ENCODE assay signal across 8 cellular contexts in genomic region chr3:177201707-177202397, GRCh38. TPM values are rescaled to one million over a fixed set of nuclear protein-coding genes. Genes with fewer than 3 reads are reported as not detected.
A peak's percentile ranks its signal among the peaks of the same experiment; 100 is the strongest.
DNase-seq lines count a peak whose midpoint lies in the region; ATAC-seq and TF ChIP-seq lines count a peak whose summit lies in the region.

No MANE protein-coding gene starts in this region.

- H3K27ac ChIP-seq in effector memory CD4-positive, alpha-beta T cell (ENCODE audit: insufficient read depth, low read length, poor library complexity, severe bottlenecking), result peak overlapping the region; percentile 58
- peak overlapping the region; percentile 80 for H3K27ac ChIP-seq in thymus (ENCODE audit: low read depth)

- POLR2A ChIA-PET in HEK293T (lab: Yijun Ruan, JAX), result no interaction called here

- peaks cover 21% of the 10 kb centered on the region for H3K4me1 ChIP-seq in effector memory CD4-positive, alpha-beta T cell (ENCODE audit: control insufficient read depth, insufficient read depth, low read length, poor library complexity, severe bottlenecking)
- peaks cover 9% of the 10 kb centered on the region for H3K4me1 ChIP-seq in thymus (ENCODE audit: control insufficient read depth, insufficient read depth, low read length)

- H3K27me3 ChIP-seq in effector memory CD4-positive, alpha-beta T cell (replicated peaks; ENCODE audit: control insufficient read depth, insufficient read depth, low read length, poor library complexity, severe bottlenecking), result no peaks in the 10 kb centered on the region
- no peaks in the 10 kb centered on the region for H3K27me3 ChIP-seq in thymus (ENCODE audit: control insufficient read depth, insufficient read depth)

- peak; percentile 68 for ATAC-seq in HG03097 (IDR thresholded peaks at IDR 0.05; ENCODE audit: low FRiP score, unreplicated experiment)

- 23% methylated on average over 8 of the region's 8 CpGs for WGBS in thymus

- CTCF ChIA-PET in HEK293T (lab: Yijun Ruan, JAX), result no interaction called here

- no peaks in the 10 kb centered on the region for H3K9me3 ChIP-seq in effector memory CD4-positive, alpha-beta T cell (ENCODE audit: control insufficient read depth, low read length)
- H3K9me3 ChIP-seq in thymus (ENCODE audit: control insufficient read depth), result no peaks in the 10 kb centered on the region

- DNase-seq in GM19238 (ENCODE audit: insufficient read length, low spot score) (peak; percentile 57), T-helper 1 cell (peak in 4 of 5 donors; percentile 27 to 93 (median 33)), HEK293T (ENCODE audit: extremely low spot score) (no peak), NCI-H82 treated with DMSO at 0.1 percent for 48 hours (lab: John Stamatoyannopoulos, UW; ENCODE audit: unreplicated experiment) (no peak), NCI-H345 treated with DMSO at 0.1 percent for 48 hours (lab: John Stamatoyannopoulos, UW; ENCODE audit: unreplicated experiment) (no peak)
- DNase-seq in effector memory CD4-positive, alpha-beta T cell, result peak; percentile 12 to 35 (median 32)

- peak overlapping the region; percentile 0 for H3K4me3 ChIP-seq in effector memory CD4-positive, alpha-beta T cell (ENCODE audit: insufficient read depth, low read depth, low read length, poor library complexity, severe bottlenecking)
- H3K4me3 ChIP-seq in thymus (ENCODE audit: low read length), result no peak overlapping the region

- H3K36me3 ChIP-seq in effector memory CD4-positive, alpha-beta T cell (ENCODE audit: control insufficient read depth, insufficient read depth, low read length), result no peaks in the 10 kb centered on the region
- no peaks in the 10 kb centered on the region for H3K36me3 ChIP-seq in thymus (ENCODE audit: control insufficient read depth, insufficient read depth)

TF ChIP-seq in HEK293T, 16 proteins besides CTCF, POLR2A, EP300 and RAD21:
- TF ChIP-seq BHLHE40 (IDR thresholded peaks at IDR 0.05; ENCODE audit: borderline replicate concordance) (no peak), PKNOX1 (IDR thresholded peaks at IDR 0.05) (no peak), ELF4 (IDR thresholded peaks at IDR 0.05) (no peak), SP1 (IDR thresholded peaks at IDR 0.05) (no peak), CTBP1 (IDR thresholded peaks at IDR 0.05; ENCODE audit: borderline replicate concordance) (no peak), SUZ12 (IDR thresholded peaks at IDR 0.05) (no peak), NFRKB (IDR thresholded peaks at IDR 0.05) (no peak), FOXA1 (IDR thresholded peaks at IDR 0.05) (no peak), HDGF (IDR thresholded peaks at IDR 0.05; ENCODE audit: borderline replicate concordance) (no peak), LEF1 (IDR thresholded peaks at IDR 0.05; ENCODE audit: borderline replicate concordance) (no peak), ARNT (IDR thresholded peaks at IDR 0.05) (no peak), FOXM1 (IDR thresholded peaks at IDR 0.05; ENCODE audit: borderline replicate concordance) (no peak), L3MBTL2 (conservative IDR thresholded peaks at IDR 0.05) (no peak), FOXK2 (IDR thresholded peaks at IDR 0.05) (no peak)

RNA-seq across cellular contexts. Expression of gene TBL1XR1, which starts 4.6 kb away (rescaled TPM):
- polyA plus RNA-seq in thymus, result 66.5 TPM

Comparison
In these comparisons a context has a peak if more than half of its experiments do, and no peak if none do; other contexts are left out.
1. DNase-seq: peak in GM19238 (single experiment), T-helper 1 cell (4 of 5) and effector memory CD4-positive, alpha-beta T cell (3 of 3); none in HEK293T (single experiment), NCI-H82 treated with DMSO at 0.1 percent for 48 hours (single experiment) and NCI-H345 treated with DMSO at 0.1 percent for 48 hours (single experiment).